ENCODE assay signal across 30 cellular contexts in the genomic region with DNA sequence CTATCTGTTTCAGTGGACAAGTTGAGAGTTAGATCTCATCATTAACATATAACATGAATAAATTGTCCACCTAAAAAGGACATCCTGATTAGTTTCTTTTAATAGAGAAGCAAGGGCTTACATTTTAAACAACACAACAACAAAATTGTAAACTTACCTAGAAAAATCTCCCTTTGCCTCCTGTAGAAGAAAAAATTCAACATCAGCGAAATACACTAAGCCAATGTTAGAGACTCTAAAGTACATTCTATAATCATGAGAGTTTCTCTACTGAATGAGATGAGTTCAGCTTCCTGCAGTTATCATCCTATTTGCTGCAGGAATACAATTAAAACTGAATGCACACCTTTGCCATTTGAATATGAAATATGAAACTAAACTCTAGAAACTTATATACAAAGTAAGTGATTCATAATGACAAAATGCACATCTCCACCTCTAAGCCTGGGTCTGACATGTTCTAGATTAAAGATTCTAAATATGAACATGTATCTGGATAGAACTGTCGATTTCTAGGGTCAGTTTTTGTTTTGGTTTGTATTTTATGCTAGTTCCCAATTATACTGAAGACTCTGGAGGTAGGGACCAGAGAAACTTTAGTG.
"Had no signal": no experiment of that assay in that cellular context is flagged by ENCODE, and none has a peak within 500 bp of the region (broad histone marks: within the 10 kb centered on the region; RNA-seq: fewer than 3 reads in every experiment).

No MANE protein-coding gene starts in this region.

- ATAC-seq: activated CD8-positive, alpha-beta T cell treated with anti-CD3 and anti-CD28 coated beads for 36 hours; activated T-cell treated with anti-CD3 and anti-CD28 coated beads, Interleukin-2, amount 50 U/mL, for 4 hours; gastroesophageal sphincter; left colon; stimulated activated memory B cell treated with anti-CD40 and anti-IgM and Interleukin-4, amounts not matched to agents 10 μg/mL and 1 μg/mL and 100 μg/mL, for 72 hours; stimulated activated naive CD8-positive, alpha-beta T cell treated with anti-CD3 and anti-CD28 coated beads, Interleukin-15, amount 100 ng/mL, for 72 hours; T-helper 17 cell had no signal

- H3K79me2 ChIP-seq: hepatocyte had no signal

- H3K9me3 ChIP-seq: gastroesophageal sphincter, neutrophil, ovary, prostate gland, upper lobe of left lung, vagina had no signal

- H3K4me3 ChIP-seq: coronary artery, dorsolateral prefrontal cortex, gastroesophageal sphincter, hepatocyte, ovary, prostate gland, smooth muscle cell, upper lobe of left lung, vagina had no signal

- FAIRE-seq: kidney had no signal

- H2AFZ ChIP-seq: hepatocyte had no signal

- DNase-seq: activated CD4-positive, alpha-beta T cell treated with anti-CD3 and anti-CD28 coated beads, Interleukin-2, amount 10 ng/mL, durations not matched to agents 7 days and 5 days; activated CD4-positive, CD25-positive, alpha-beta regulatory T cell treated with anti-CD3 and anti-CD28 coated beads, Interleukin-2, amount 50 U/mL, for 72 hours; activated CD8-positive, alpha-beta T cell treated with anti-CD3 and anti-CD28 coated beads for 36 hours; activated T-cell treated with anti-CD3 and anti-CD28 coated beads, Interleukin-2, amount 50 U/mL, for 4 hours; dorsolateral prefrontal cortex; effector memory CD4-positive, alpha-beta T cell; erythroblast; kidney; left colon; naive B cell; nephron progenitor cell; ovary; retina; stimulated activated CD4-positive, alpha-beta T cell treated with anti-CD3 and anti-CD28 coated beads, Interleukin-1b, Interleukin-23, amount 100 ng/mL, for 48 hours; stimulated activated CD4-positive, alpha-beta T cell treated with anti-CD3 and anti-CD28 coated beads, Interleukin-4, amount 100 ng/mL, for 4 hours; stimulated activated CD8-positive, alpha-beta memory T cell treated with anti-CD3 and anti-CD28 coated beads, Interleukin-4, amount 100 ng/mL, for 48 hours; stimulated activated naive CD8-positive, alpha-beta T cell treated with anti-CD3 and anti-CD28 coated beads, Interleukin-15, amount 100 ng/mL, for 72 hours; substantia nigra; T-helper 17 cell; T1000; upper lobe of left lung; WERI-Rb-1 had no signal

- H3K27me3 ChIP-seq: dorsolateral prefrontal cortex, gastroesophageal sphincter, hepatocyte, neutrophil, ovary, upper lobe of left lung, vagina had no signal

- H3K27ac ChIP-seq: coronary artery, gastroesophageal sphincter, hepatocyte, neutrophil, ovary, prostate gland, upper lobe of left lung, vagina, WERI-Rb-1 had no signal

- H3K4me2 ChIP-seq: hepatocyte, smooth muscle cell had no signal

- H3K4me1 ChIP-seq: prostate gland, upper lobe of left lung, vagina had no signal

- H3K36me3 ChIP-seq: gastroesophageal sphincter, neutrophil, ovary, prostate gland, upper lobe of left lung, vagina, WERI-Rb-1 had no signal
